In genomic region chr5:158701406-158702177, GRCh38 we compare ENCODE assay signal across 12 cellular contexts.
A peak's percentile ranks its signal among the peaks of the same experiment; 100 is the strongest.
DNase-seq lines count a peak whose midpoint lies in the region; ATAC-seq and TF ChIP-seq lines count a peak whose summit lies in the region.
"Had no signal": no experiment of that assay in that cellular context is flagged by ENCODE, and none has a peak within 500 bp of the region (broad histone marks: within the 10 kb centered on the region; RNA-seq: fewer than 3 reads in every experiment).

No MANE protein-coding gene starts in this region.

- H3K9ac ChIP-seq in adipocyte (ENCODE audit: low read length): peak overlapping the region; percentile 87

- 86% methylated on average over 6 of the region's 6 CpGs for WGBS in right cardiac atrium
- 86 to 91% (median 88%) methylated on average over 6 of the region's 6 CpGs for WGBS in heart left ventricle, 4 donors

- peaks cover 5% of the 10 kb centered on the region for H3K4me1 ChIP-seq in right cardiac atrium (ENCODE audit: control insufficient read depth, insufficient read depth, low read length)
- peaks cover 0 to 44% (median 5%) of the 10 kb centered on the region in 12 donors for H3K4me1 ChIP-seq in heart left ventricle
- H3K4me1 ChIP-seq in adipocyte (ENCODE audit: control insufficient read depth, insufficient read depth, low read length): peaks cover 66% of the 10 kb centered on the region
- H3K4me1 ChIP-seq: left lung had no signal

- intact Hi-C loops in right cardiac atrium (cut with DNase I) (no loop called here), heart left ventricle (cut with DNase I) (no loop called here)

- H3K9me3 ChIP-seq in right cardiac atrium (ENCODE audit: control insufficient read depth, low read length) (no peaks in the 10 kb centered on the region), heart left ventricle (no peaks in the 10 kb centered on the region), adipocyte (ENCODE audit: control insufficient read depth, low read length) (no peaks in the 10 kb centered on the region)
- H3K9me3 ChIP-seq: left lung had no signal

- H3K27ac ChIP-seq in right cardiac atrium (ENCODE audit: low read length): no peak overlapping the region
- peak overlapping the region in 5 of 12 donors; percentile 18 to 60 (median 41) for H3K27ac ChIP-seq in heart left ventricle
- H3K27ac ChIP-seq: left lung had no signal

- no peaks in the 10 kb centered on the region for H3K27me3 ChIP-seq in right cardiac atrium (ENCODE audit: control insufficient read depth, insufficient read depth)
- H3K27me3 ChIP-seq in heart left ventricle: peaks cover 0 to 3% (median 0%) of the 10 kb centered on the region in 9 donors
- H3K27me3 ChIP-seq in adipocyte (replicated peaks; ENCODE audit: control insufficient read depth, insufficient read depth, low read length): no peaks in the 10 kb centered on the region
- H3K27me3 ChIP-seq: left lung had no signal

- ATAC-seq in right cardiac atrium (peak; percentile 44 to 48), heart left ventricle (no peak), HG03571 (IDR thresholded peaks at IDR 0.05; ENCODE audit: unreplicated experiment) (no peak), HG02852 (IDR thresholded peaks at IDR 0.05; ENCODE audit: unreplicated experiment) (no peak), GM18505 (IDR thresholded peaks at IDR 0.05; ENCODE audit: unreplicated experiment) (no peak)
- ATAC-seq: left lung had no signal

- TF ChIP-seq CTCF in heart left ventricle (IDR thresholded peaks at IDR 0.05): no peak

- DNase-seq in right cardiac atrium: peak in 1 of 3 donors; percentile 26
- no peak for DNase-seq in heart left ventricle
- peak; percentile 79 for DNase-seq in adipocyte (ENCODE audit: low read depth)
- peak; percentile 83 for DNase-seq in glomerular visceral epithelial cell (ENCODE audit: extremely low spot score)
- no peak for DNase-seq in CD1c-positive myeloid dendritic cell (ENCODE audit: extremely low spot score)
- DNase-seq: activated CD4-positive, alpha-beta T cell treated with anti-CD3 and anti-CD28 coated beads, Interleukin-2, amount 10 ng/mL, durations not matched to agents 24 days and 14 days; activated naive CD4-positive, alpha-beta T cell treated with anti-CD3 and anti-CD28 coated beads, Interleukin-2, amount 10 ng/mL, durations not matched to agents 7 days and 5 days; left lung; NCI-H2029 had no signal

- H3K4me3 ChIP-seq in right cardiac atrium (ENCODE audit: low read length) (no peak overlapping the region), heart left ventricle (no peak overlapping the region), adipocyte (ENCODE audit: low read length) (peak overlapping the region; percentile 43)
- H3K4me3 ChIP-seq: left lung had no signal

- peaks cover 0 to 32% (median 10%) of the 10 kb centered on the region in 9 donors for H3K36me3 ChIP-seq in heart left ventricle
- peaks cover 43% of the 10 kb centered on the region for H3K36me3 ChIP-seq in adipocyte (ENCODE audit: control insufficient read depth, insufficient read depth, low read length, severe bottlenecking)
- H3K36me3 ChIP-seq: left lung had no signal

- no peak for TF ChIP-seq POLR2A in heart left ventricle (IDR thresholded peaks at IDR 0.05)
- TF ChIP-seq POLR2A in GM18505 (IDR thresholded peaks at IDR 0.05; ENCODE audit: borderline replicate concordance, extremely low read depth, insufficient read depth, insufficient read length): no peak

Comparison
In these comparisons a context has a peak if more than half of its experiments do, and no peak if none do; other contexts are left out.
1. ATAC-seq: peak in right cardiac atrium (2 of 2); none in heart left ventricle (0 of 4), HG03571 (single experiment), HG02852 (single experiment) and GM18505 (single experiment).
2. DNase-seq: peak in adipocyte (single experiment) and glomerular visceral epithelial cell (single experiment); none in heart left ventricle (0 of 5) and CD1c-positive myeloid dendritic cell (single experiment).